ENCODE assay signal across 19 cellular contexts in the genomic region with DNA sequence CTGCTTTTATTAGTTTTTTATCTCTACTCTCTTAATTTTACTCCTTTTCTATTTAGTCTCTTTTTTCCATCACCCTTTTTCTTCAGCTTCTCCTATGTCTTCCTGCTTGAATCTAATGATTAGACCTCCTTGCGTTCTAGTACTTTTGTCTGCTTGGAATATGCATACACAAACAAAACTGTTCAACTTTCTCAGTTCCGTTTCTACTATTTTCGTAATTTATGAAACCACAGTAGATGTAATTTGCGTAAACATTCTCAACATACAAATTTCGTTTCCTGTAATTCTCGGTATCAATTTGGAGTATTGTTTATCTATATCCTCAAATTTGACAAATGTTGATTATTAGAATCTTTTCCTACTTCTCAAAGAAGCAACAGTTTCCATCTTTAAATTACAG.
"Had no signal": no experiment of that assay in that cellular context is flagged by ENCODE, and none has a peak within 500 bp of the region (broad histone marks: within the 10 kb centered on the region; RNA-seq: fewer than 3 reads in every experiment).

No MANE protein-coding gene starts in this region.

- DNase-seq: cortex of kidney; dorsolateral prefrontal cortex; effector CD8-positive, alpha-beta T cell; gastrocnemius medialis; heart right ventricle; hypothalamus; kidney glomerular epithelial cell; mammary epithelial cell; mucosa of descending colon; naive thymus-derived CD8-positive, alpha-beta T cell; nucleus accumbens; ovary; small intestine; stimulated activated CD4-positive, alpha-beta T cell treated with anti-CD3 and anti-CD28 coated beads, Interleukin-12 subunit alpha, Interleukin-12 subunit beta, amount 100 ng/mL, for 4 hours; stimulated activated naive CD4-positive, alpha-beta T cell; stomach; substantia nigra; trophoblast cell had no signal

- H3K27me3 Mint-ChIP-seq: naive thymus-derived CD8-positive, alpha-beta T cell had no signal

- H3K4me1 Mint-ChIP-seq: naive thymus-derived CD8-positive, alpha-beta T cell had no signal

- H3K4me3 Mint-ChIP-seq: naive thymus-derived CD8-positive, alpha-beta T cell; neural crest cell had no signal

- H3K36me3 Mint-ChIP-seq: naive thymus-derived CD8-positive, alpha-beta T cell had no signal

- H3K27ac Mint-ChIP-seq: naive thymus-derived CD8-positive, alpha-beta T cell had no signal
